Comparison of ENCODE assay signal across 13 cellular contexts in the genomic region with DNA sequence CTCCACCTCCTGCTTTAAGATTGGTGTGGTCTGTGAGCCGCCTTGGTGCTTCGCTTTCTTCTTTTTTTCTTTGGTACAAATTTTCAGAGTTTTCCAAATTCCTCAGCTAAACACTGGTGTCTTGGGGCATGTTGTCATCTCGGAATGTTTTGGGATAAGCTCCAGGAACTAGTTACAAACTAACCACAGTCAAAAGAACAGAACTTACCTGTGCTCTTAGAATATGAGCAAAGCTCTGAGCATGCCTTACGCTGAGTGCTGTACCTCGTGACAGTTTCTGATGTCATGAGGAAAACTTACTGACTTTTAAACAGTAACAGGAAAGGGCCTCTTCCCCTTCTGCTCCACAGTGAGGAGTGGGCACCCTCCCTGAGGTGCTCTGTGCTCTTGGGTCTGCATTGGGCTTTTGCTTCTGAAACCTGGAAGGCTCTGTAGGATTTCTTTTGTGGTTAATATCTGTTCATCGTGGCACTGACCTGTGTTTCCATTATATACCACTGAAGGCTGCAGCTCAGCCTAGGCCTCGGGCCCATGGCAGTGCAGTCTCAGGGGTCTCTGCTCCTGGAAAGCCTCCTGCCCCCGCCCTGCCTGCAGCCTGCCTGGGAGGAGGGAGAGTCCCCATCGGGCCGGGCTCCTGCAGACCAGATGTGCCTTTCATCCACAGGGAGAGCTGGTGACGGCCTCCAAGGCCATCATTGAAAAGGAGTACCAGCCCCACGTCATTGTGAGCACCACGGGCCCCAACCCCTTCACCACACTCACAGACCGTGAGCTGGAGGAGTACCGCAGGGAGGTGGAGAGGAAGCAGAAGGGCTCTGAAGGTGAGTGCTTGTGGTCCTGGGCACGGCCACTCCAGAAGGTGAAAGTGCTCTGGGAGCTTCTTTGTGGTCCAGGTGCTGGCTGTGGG. TPM values are rescaled to one million over a fixed set of nuclear protein-coding genes. Genes with fewer than 3 reads are reported as not detected.
A peak's percentile ranks its signal among the peaks of the same experiment; 100 is the strongest.
DNase-seq lines count a peak whose midpoint lies in the region; ATAC-seq, FAIRE-seq and TF ChIP-seq lines count a peak whose summit lies in the region.
"Had no signal": no experiment of that assay in that cellular context is flagged by ENCODE, and none has a peak within 500 bp of the region (broad histone marks: within the 10 kb centered on the region; RNA-seq: fewer than 3 reads in every experiment).

No MANE protein-coding gene starts in this region.

- peak overlapping the region; percentile 69 for H3K27ac Mint-ChIP-seq in type B pancreatic cell
- H3K27ac Mint-ChIP-seq: brain had no signal

- CTCF ChIA-PET in Panc1 (lab: Charles Lee), result no interaction called here

- no peak for FAIRE-seq in GM19239 (lab: Jason Lieb, UNC)

- no peaks in the 10 kb centered on the region for H3K9me3 ChIP-seq in Panc1 (ENCODE audit: control insufficient read depth, insufficient read depth, low read depth, low read length)
- no peaks in the 10 kb centered on the region for H3K9me3 ChIP-seq in left lung
- H3K9me3 ChIP-seq: Peyer's patch had no signal

- ATAC-seq in Panc1 (peak; percentile 44; the same call in 1 of the 2 replicates), left lung (peak; percentile 81), HG03159 (IDR thresholded peaks at IDR 0.05; ENCODE audit: unreplicated experiment) (no peak)

- peak; percentile 7 for DNase-seq in activated T-cell treated with anti-CD3 and anti-CD28 coated beads, Interleukin-2, amount 50 U/mL, for 1 hour
- no peak for DNase-seq in activated T-cell treated with anti-CD3 and anti-CD28 coated beads for 4 hours
- no peak for DNase-seq in Panc1 (ENCODE audit: low read depth, low spot score)
- DNase-seq in left lung, result peak in 1 of 2 donors; percentile 73
- DNase-seq in type B pancreatic cell (ENCODE audit: extremely low spot score, unreplicated experiment), result no peak
- no peak for DNase-seq in activated CD4-positive, CD25-positive, alpha-beta regulatory T cell treated with anti-CD3 and anti-CD28 coated beads, Interleukin-2, amount 50 U/mL, for 72 hours
- no peak for DNase-seq in GM19239 (ENCODE audit: insufficient read length, low spot score)
- DNase-seq: kidney glomerular epithelial cell; NCI-H226; stimulated activated CD4-positive, alpha-beta T cell treated with anti-CD3 and anti-CD28 coated beads, Interleukin-12 subunit alpha, Interleukin-12 subunit beta, amount 100 ng/mL, for 4 hours had no signal

- peaks cover 42% of the 10 kb centered on the region for H3K36me3 Mint-ChIP-seq in type B pancreatic cell

- peaks cover 6% of the 10 kb centered on the region for H3K9me3 Mint-ChIP-seq in type B pancreatic cell

- H3K36me3 ChIP-seq in Panc1 (ENCODE audit: control insufficient read depth, insufficient read depth, low read length) (no peaks in the 10 kb centered on the region), left lung (peaks cover 0 to 92% of the 10 kb centered on the region in 2 donors)

- H3K4me1 ChIP-seq in Panc1 (ENCODE audit: control insufficient read depth, insufficient read depth, low read length), result no peaks in the 10 kb centered on the region
- peaks cover 0 to 22% of the 10 kb centered on the region in 2 donors for H3K4me1 ChIP-seq in left lung
- H3K4me1 ChIP-seq: Peyer's patch had no signal

- POLR2A ChIA-PET in Panc1 (lab: Charles Lee), result no interaction called here

- no peak overlapping the region for H3K27ac ChIP-seq in Panc1 (ENCODE audit: low read length)
- H3K27ac ChIP-seq in left lung, result peak overlapping the region; percentile 55 to 61
- H3K27ac ChIP-seq: Peyer's patch had no signal

- in situ Hi-C loops in Panc1 (cut with HindIII; ENCODE audit: low pct_unique_long_range_greater_than_20kb, low sequenced_read_pairs), result no loop called here

- H3K4me1 Mint-ChIP-seq in type B pancreatic cell (ENCODE audit: unreplicated experiment), result no peaks in the 10 kb centered on the region
- H3K4me1 Mint-ChIP-seq: brain had no signal

- H3K4me3 ChIP-seq in Panc1 (ENCODE audit: low read depth in 2 of 2, low read length in 2 of 2) (no peak overlapping the region), left lung (no peak overlapping the region)
- H3K4me3 ChIP-seq: Peyer's patch had no signal

- BruUV-seq in Panc1 (replicated peaks; lab: Mats Ljungman, UMichigan), result no TSS peak

- intact Hi-C loops in Panc1 (cut with micrococcal nuclease; ENCODE audit: unreplicated experiment), result no loop called here
- intact Hi-C loops in left lung (cut with DNase I), result no loop called here

- no peak overlapping the region for H3K4me3 Mint-ChIP-seq in type B pancreatic cell
- H3K4me3 Mint-ChIP-seq: brain had no signal

- no peaks in the 10 kb centered on the region for H3K27me3 ChIP-seq in Panc1 (ENCODE audit: control insufficient read depth, insufficient read depth, low read length)
- no peaks in the 10 kb centered on the region for H3K27me3 ChIP-seq in left lung
- H3K27me3 ChIP-seq: Peyer's patch had no signal

- no peaks in the 10 kb centered on the region for H3K27me3 Mint-ChIP-seq in type B pancreatic cell
- H3K27me3 Mint-ChIP-seq: brain had no signal

- TF ChIP-seq CTCF in Panc1 (IDR thresholded peaks at IDR 0.05) (no peak), left lung (IDR thresholded peaks at IDR 0.05) (no peak), type B pancreatic cell (conservative IDR thresholded peaks at IDR 0.05) (no peak)

RNA-seq across cellular contexts. Expression of a gene that starts 48.7 kb away (rescaled TPM):
- 32.9 TPM for total RNA-seq in Panc1 (2021; ENCODE audit: unreplicated experiment)
- 26.3 TPM for polyA plus RNA-seq in Panc1 (2012; ENCODE audit: insufficient read length)
- 10 to 100 TPM; 20.4 to 27.3 TPM for total RNA-seq in left lung
- 32.4 and 33.8 TPM in 2 replicates for total RNA-seq in type B pancreatic cell (ENCODE audit: low replicate concordance)

RNA-seq across cellular contexts. Expression of a gene that starts 48.9 kb away (rescaled TPM):
- 2.5 TPM for total RNA-seq in Panc1 (2021; ENCODE audit: unreplicated experiment)
- 2.1 TPM for polyA plus RNA-seq in Panc1 (2012; ENCODE audit: insufficient read length)
- 1 to 10 TPM; 5.3 to 6.8 TPM for total RNA-seq in left lung
- total RNA-seq in type B pancreatic cell (ENCODE audit: low replicate concordance), result 8.9 and 9.3 TPM in 2 replicates
